ENCODE assay signal across 1 cellular context in the genomic region with DNA sequence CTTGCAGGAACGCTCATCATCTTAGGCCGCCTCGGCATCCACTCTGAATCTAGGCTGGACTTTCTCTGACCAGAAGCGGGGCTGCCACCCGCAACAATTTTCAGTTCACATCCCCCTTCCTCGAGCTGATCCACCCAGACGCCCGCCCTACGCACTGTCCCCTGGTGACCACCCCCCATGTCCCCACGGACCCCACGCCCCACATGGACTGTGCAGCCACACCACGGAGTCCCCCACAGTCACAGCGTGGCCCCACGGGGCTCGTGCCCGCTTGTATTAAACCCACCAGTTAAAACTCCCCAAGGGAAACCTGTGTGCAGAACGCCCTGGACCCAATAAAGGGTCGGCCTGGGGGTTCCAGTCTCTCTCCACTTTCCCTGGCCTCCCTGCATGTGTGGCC.
TF ChIP-seq lines count a peak whose summit lies in the region.

No MANE protein-coding gene starts in this region.

TF ChIP-seq in SK-N-SH, 30 proteins besides CTCF, POLR2A, EP300 and RAD21:
- TF ChIP-seq FOSL2 (IDR thresholded peaks at IDR 0.05; ENCODE audit: borderline replicate concordance, low read depth) (no peak), FOXM1 (IDR thresholded peaks at IDR 0.05; ENCODE audit: low read depth) (no peak), USF1 (IDR thresholded peaks at IDR 0.05; ENCODE audit: borderline replicate concordance, low read depth) (no peak), TCF12 (IDR thresholded peaks at IDR 0.05) (no peak), CHD2 (IDR thresholded peaks at IDR 0.05; ENCODE audit: low read length, partially characterized antibody) (no peak), YY1 (IDR thresholded peaks at IDR 0.05; ENCODE audit: low read depth) (no peak), FOXJ3 (CRISPR knock-in tag; IDR thresholded peaks at IDR 0.05) (no peak), MXI1 (IDR thresholded peaks at IDR 0.05; ENCODE audit: low read depth, low read length) (no peak)
- TF ChIP-seq, protein P1, sequence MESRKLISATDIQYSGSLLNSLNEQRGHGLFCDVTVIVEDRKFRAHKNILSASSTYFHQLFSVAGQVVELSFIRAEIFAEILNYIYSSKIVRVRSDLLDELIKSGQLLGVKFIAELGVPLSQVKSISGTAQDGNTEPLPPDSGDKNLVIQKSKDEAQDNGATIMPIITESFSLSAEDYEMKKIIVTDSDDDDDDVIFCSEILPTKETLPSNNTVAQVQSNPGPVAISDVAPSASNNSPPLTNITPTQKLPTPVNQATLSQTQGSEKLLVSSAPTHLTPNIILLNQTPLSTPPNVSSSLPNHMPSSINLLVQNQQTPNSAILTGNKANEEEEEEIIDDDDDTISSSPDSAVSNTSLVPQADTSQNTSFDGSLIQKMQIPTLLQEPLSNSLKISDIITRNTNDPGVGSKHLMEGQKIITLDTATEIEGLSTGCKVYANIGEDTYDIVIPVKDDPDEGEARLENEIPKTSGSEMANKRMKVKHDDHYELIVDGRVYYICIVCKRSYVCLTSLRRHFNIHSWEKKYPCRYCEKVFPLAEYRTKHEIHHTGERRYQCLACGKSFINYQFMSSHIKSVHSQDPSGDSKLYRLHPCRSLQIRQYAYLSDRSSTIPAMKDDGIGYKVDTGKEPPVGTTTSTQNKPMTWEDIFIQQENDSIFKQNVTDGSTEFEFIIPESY (IDR thresholded peaks at IDR 0.05; ENCODE audit: borderline replicate concordance, low read depth), result no peak
- TF ChIP-seq, protein P2, sequence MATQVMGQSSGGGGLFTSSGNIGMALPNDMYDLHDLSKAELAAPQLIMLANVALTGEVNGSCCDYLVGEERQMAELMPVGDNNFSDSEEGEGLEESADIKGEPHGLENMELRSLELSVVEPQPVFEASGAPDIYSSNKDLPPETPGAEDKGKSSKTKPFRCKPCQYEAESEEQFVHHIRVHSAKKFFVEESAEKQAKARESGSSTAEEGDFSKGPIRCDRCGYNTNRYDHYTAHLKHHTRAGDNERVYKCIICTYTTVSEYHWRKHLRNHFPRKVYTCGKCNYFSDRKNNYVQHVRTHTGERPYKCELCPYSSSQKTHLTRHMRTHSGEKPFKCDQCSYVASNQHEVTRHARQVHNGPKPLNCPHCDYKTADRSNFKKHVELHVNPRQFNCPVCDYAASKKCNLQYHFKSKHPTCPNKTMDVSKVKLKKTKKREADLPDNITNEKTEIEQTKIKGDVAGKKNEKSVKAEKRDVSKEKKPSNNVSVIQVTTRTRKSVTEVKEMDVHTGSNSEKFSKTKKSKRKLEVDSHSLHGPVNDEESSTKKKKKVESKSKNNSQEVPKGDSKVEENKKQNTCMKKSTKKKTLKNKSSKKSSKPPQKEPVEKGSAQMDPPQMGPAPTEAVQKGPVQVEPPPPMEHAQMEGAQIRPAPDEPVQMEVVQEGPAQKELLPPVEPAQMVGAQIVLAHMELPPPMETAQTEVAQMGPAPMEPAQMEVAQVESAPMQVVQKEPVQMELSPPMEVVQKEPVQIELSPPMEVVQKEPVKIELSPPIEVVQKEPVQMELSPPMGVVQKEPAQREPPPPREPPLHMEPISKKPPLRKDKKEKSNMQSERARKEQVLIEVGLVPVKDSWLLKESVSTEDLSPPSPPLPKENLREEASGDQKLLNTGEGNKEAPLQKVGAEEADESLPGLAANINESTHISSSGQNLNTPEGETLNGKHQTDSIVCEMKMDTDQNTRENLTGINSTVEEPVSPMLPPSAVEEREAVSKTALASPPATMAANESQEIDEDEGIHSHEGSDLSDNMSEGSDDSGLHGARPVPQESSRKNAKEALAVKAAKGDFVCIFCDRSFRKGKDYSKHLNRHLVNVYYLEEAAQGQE (IDR thresholded peaks at IDR 0.05; ENCODE audit: low read depth, low read length), result no peak
- TF ChIP-seq, protein P3, sequence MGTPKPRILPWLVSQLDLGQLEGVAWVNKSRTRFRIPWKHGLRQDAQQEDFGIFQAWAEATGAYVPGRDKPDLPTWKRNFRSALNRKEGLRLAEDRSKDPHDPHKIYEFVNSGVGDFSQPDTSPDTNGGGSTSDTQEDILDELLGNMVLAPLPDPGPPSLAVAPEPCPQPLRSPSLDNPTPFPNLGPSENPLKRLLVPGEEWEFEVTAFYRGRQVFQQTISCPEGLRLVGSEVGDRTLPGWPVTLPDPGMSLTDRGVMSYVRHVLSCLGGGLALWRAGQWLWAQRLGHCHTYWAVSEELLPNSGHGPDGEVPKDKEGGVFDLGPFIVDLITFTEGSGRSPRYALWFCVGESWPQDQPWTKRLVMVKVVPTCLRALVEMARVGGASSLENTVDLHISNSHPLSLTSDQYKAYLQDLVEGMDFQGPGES (IDR thresholded peaks at IDR 0.05; ENCODE audit: low read depth, low read length), result no peak
- TF ChIP-seq, protein P4, sequence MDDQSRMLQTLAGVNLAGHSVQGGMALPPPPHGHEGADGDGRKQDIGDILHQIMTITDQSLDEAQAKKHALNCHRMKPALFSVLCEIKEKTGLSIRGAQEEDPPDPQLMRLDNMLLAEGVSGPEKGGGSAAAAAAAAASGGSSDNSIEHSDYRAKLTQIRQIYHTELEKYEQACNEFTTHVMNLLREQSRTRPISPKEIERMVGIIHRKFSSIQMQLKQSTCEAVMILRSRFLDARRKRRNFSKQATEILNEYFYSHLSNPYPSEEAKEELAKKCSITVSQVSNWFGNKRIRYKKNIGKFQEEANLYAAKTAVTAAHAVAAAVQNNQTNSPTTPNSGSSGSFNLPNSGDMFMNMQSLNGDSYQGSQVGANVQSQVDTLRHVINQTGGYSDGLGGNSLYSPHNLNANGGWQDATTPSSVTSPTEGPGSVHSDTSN (IDR thresholded peaks at IDR 0.05), result no peak
